8 cellular contexts compared by ENCODE assay signal in genomic region chr14:89303452-89304435, GRCh38.
DNase-seq lines count a peak whose midpoint lies in the region; ATAC-seq lines count a peak whose summit lies in the region.

No MANE protein-coding gene starts in this region.

- H4K8ac ChIP-seq in trophoblast cell (ENCODE audit: low read depth, low read length): no peak overlapping the region

- H3K4me1 Mint-ChIP-seq in activated naive CD8-positive, alpha-beta T cell treated with anti-CD3 and anti-CD28 coated beads, Interleukin-2, amount 10 ng/mL, durations not matched to agents 7 days and 5 days: peaks cover 39% of the 10 kb centered on the region

- H2BK120ac ChIP-seq in trophoblast cell (ENCODE audit: insufficient read depth, low read length, poor library complexity): no peak overlapping the region

- H3K18ac ChIP-seq in trophoblast cell (ENCODE audit: low read length): no peak overlapping the region

- H3K79me2 ChIP-seq in trophoblast cell (ENCODE audit: control insufficient read depth, insufficient read depth, low read length, poor library complexity): peaks cover 3% of the 10 kb centered on the region

- H3K4me3 Mint-ChIP-seq in activated naive CD8-positive, alpha-beta T cell treated with anti-CD3 and anti-CD28 coated beads, Interleukin-2, amount 10 ng/mL, durations not matched to agents 7 days and 5 days: peak overlapping the region; percentile 62

- H2BK12ac ChIP-seq in trophoblast cell (ENCODE audit: low read length): no peak overlapping the region

- no peak overlapping the region for H3K23ac ChIP-seq in trophoblast cell (ENCODE audit: low read length)

- peak overlapping the region; percentile 36 for H3K27ac ChIP-seq in trophoblast cell (ENCODE audit: low read depth, low read length)

- H2AK5ac ChIP-seq in trophoblast cell (ENCODE audit: low read length): no peak overlapping the region

- peaks cover 11% of the 10 kb centered on the region for H3K79me1 ChIP-seq in trophoblast cell (ENCODE audit: low read length)

- no CpG with 5 or more reads among the region's 14 CpGs for WGBS in trophoblast cell (ENCODE audit: extremely low coverage, insufficient coverage, insufficient read length)

- intact Hi-C loops in cardiac septum (cut with DNase I): loop anchor here (1.0 to 10.0 kb wide), 4 partner anchors 51 to 311 kb away; no protein-coding TSS in a partner anchor

- no peak overlapping the region for H2BK5ac ChIP-seq in trophoblast cell (ENCODE audit: low read depth, low read length, poor library complexity)

- H4K12ac ChIP-seq in trophoblast cell (ENCODE audit: low read depth, low read length): no peak overlapping the region

- no peak overlapping the region for H4K91ac ChIP-seq in trophoblast cell (ENCODE audit: low read depth, low read length)

- H2AFZ ChIP-seq in trophoblast cell (ENCODE audit: insufficient read depth, low read length, poor library complexity): no peak overlapping the region

- no peak overlapping the region for H3K4ac ChIP-seq in trophoblast cell (ENCODE audit: low read depth, low read length)

- peak overlapping the region; percentile 52 for H3K4me2 ChIP-seq in trophoblast cell (ENCODE audit: low read length)

- peak; percentile 61 for ATAC-seq in GM19023 (IDR thresholded peaks at IDR 0.05; ENCODE audit: unreplicated experiment)
- peak; percentile 70 for ATAC-seq in HG03066 (IDR thresholded peaks at IDR 0.05; ENCODE audit: low read depth, unreplicated experiment)
- peak; percentile 69 for ATAC-seq in activated naive CD8-positive, alpha-beta T cell treated with anti-CD3 and anti-CD28 coated beads, Interleukin-2, amount 10 ng/mL, durations not matched to agents 7 days and 5 days (ENCODE audit: low read depth)

- no peak overlapping the region for H3K4me3 ChIP-seq in trophoblast cell (ENCODE audit: low read depth, low read length)

- H3K4me1 ChIP-seq in trophoblast cell (ENCODE audit: control insufficient read depth in 1 of 2, insufficient read depth in 2 of 2, low read length in 2 of 2): peaks cover 22 to 26% of the 10 kb centered on the region in 2 experiments

- peaks cover 21% of the 10 kb centered on the region for H3K36me3 Mint-ChIP-seq in activated naive CD8-positive, alpha-beta T cell treated with anti-CD3 and anti-CD28 coated beads, Interleukin-2, amount 10 ng/mL, durations not matched to agents 7 days and 5 days

- H3K36me3 ChIP-seq in trophoblast cell (ENCODE audit: control insufficient read depth in 1 of 2, insufficient read depth in 2 of 2, low read length in 2 of 2): peaks cover 5% of the 10 kb centered on the region in 2 experiments

- H3K9me3 Mint-ChIP-seq in activated naive CD8-positive, alpha-beta T cell treated with anti-CD3 and anti-CD28 coated beads, Interleukin-2, amount 10 ng/mL, durations not matched to agents 7 days and 5 days: no peaks in the 10 kb centered on the region

- no peak overlapping the region for H3K9ac ChIP-seq in trophoblast cell (ENCODE audit: low read length)

- peak overlapping the region; percentile 77 for H3K27ac Mint-ChIP-seq in activated naive CD8-positive, alpha-beta T cell treated with anti-CD3 and anti-CD28 coated beads, Interleukin-2, amount 10 ng/mL, durations not matched to agents 7 days and 5 days

- H3K9me3 ChIP-seq in trophoblast cell (ENCODE audit: insufficient read depth, low read depth, low read length): no peaks in the 10 kb centered on the region

- H3K27me3 Mint-ChIP-seq in activated naive CD8-positive, alpha-beta T cell treated with anti-CD3 and anti-CD28 coated beads, Interleukin-2, amount 10 ng/mL, durations not matched to agents 7 days and 5 days: no peaks in the 10 kb centered on the region

- H3K14ac ChIP-seq in trophoblast cell (ENCODE audit: low read length): no peak overlapping the region

- no peaks in the 10 kb centered on the region for H3K27me3 ChIP-seq in trophoblast cell (ENCODE audit: insufficient read depth, low read length)

- POLR2A ChIA-PET in activated naive CD8-positive, alpha-beta T cell treated with anti-CD3 and anti-CD28 coated beads, Interleukin-2, amount 10 ng/mL, durations not matched to agents 7 days and 5 days (lab: Charles Lee): interaction anchor here (0.5 kb wide), 1 partner anchor 112 kb away, joined by 3 read pairs; no protein-coding TSS in a partner anchor

- DNase-seq in CD1c-positive myeloid dendritic cell (ENCODE audit: extremely low spot score) (peak; percentile 91), NCI-H2227 (lab: John Stamatoyannopoulos, UW; ENCODE audit: unreplicated experiment) (peak; percentile 64), cardiac septum (ENCODE audit: low spot score) (peak; percentile 85), trophoblast cell (peak; percentile 34 to 52), cortex of kidney (lab: John Stamatoyannopoulos, UW) (no peak)
- DNase-seq in activated naive CD8-positive, alpha-beta T cell treated with anti-CD3 and anti-CD28 coated beads, Interleukin-2, amount 10 ng/mL, durations not matched to agents 7 days and 5 days: peak; percentile 34
